In the genomic region with DNA sequence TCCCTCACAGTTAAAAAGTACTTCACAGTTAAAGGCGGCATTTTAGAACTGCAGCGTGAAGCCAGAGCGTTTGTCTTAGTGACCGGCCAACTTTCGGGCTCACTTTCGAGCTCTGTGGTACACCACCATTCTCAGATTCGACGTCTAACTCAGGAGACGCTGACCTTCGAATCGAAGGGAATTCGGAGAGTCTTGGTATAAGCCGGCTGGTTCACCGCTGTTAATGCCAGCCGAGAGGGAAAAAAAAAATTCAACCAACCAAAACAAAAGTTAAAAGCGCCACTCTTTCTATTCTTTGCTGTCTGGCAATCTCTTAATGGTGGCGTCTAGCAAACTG, we compare ENCODE assay signal across 8 cellular contexts. TPM values are rescaled to one million over a fixed set of nuclear protein-coding genes. Genes with fewer than 3 reads are reported as not detected.
DNase-seq lines count a peak whose midpoint lies in the region; ATAC-seq, FAIRE-seq and TF ChIP-seq lines count a peak whose summit lies in the region.

No MANE protein-coding gene starts in this region.

- H3K9me3 ChIP-seq in CD8-positive, alpha-beta T cell (ENCODE audit: low read length) = no peaks in the 10 kb centered on the region
- no peaks in the 10 kb centered on the region for H3K9me3 ChIP-seq in K562 (replicated peaks; ENCODE audit: control insufficient read depth, insufficient read depth, low read depth, low read length)
- no peaks in the 10 kb centered on the region for H3K9me3 ChIP-seq in liver (ENCODE audit: control insufficient read depth in 4 of 4, low read length in 3 of 4)
- no peaks in the 10 kb centered on the region for H3K9me3 ChIP-seq in upper lobe of left lung

- peaks cover 11% of the 10 kb centered on the region for H3K4me1 ChIP-seq in CD8-positive, alpha-beta T cell (ENCODE audit: insufficient read depth, low read length)
- H3K4me1 ChIP-seq in K562 (replicated peaks in 1 of 2; ENCODE audit: control insufficient read depth in 2 of 2, insufficient read depth in 2 of 2, low read length in 2 of 2) = peaks cover 11 to 21% of the 10 kb centered on the region in 2 experiments; a peak in 4 of 5 replicates
- peaks cover 0 to 14% (median 7%) of the 10 kb centered on the region in 4 donors for H3K4me1 ChIP-seq in liver (ENCODE audit: control insufficient read depth in 4 of 4, insufficient read depth in 4 of 4, low read length in 3 of 4)
- H3K4me1 ChIP-seq in upper lobe of left lung = peaks cover 15 to 47% (median 30%) of the 10 kb centered on the region in 4 donors

- POLR2A ChIA-PET in CD8-positive, alpha-beta T cell (lab: Charles Lee) = interaction anchor here (1.0 to 2.3 kb wide), 4 partner anchors 25 to 578 kb away, joined by 4 to 10 read pairs (median 9); a partner anchor contains a TSS
- POLR2A ChIA-PET in K562 (lab: Yijun Ruan, JAX) = interaction anchor here (1.2 kb wide), 1 partner anchor 24 kb away, joined by 4 read pairs; no protein-coding TSS in a partner anchor

- peak; percentile 7 for ATAC-seq in CD8-positive, alpha-beta T cell
- ATAC-seq in GM19397 (IDR thresholded peaks at IDR 0.05; ENCODE audit: unreplicated experiment) = peak; percentile 28
- peak; percentile 45 for ATAC-seq in HG03432 (IDR thresholded peaks at IDR 0.05; ENCODE audit: unreplicated experiment)
- ATAC-seq in K562 = peak; percentile 2; the same call in 2 of the 3 replicates
- ATAC-seq in upper lobe of left lung (ENCODE audit: low FRiP score in 2 of 2) = peak in 1 of 2 donors; percentile 20

- no peaks in the 10 kb centered on the region for H4K20me1 ChIP-seq in K562 (replicated peaks; ENCODE audit: control insufficient read depth, insufficient read depth, low read length)

- FAIRE-seq in K562 (lab: Jason Lieb, UNC) = no peak

- H2AFZ ChIP-seq in K562 (ENCODE audit: low read depth, low read length) = peak overlapping the region; percentile 93

- no peaks in the 10 kb centered on the region for H3K79me2 ChIP-seq in K562 (ENCODE audit: control insufficient read depth, insufficient read depth, low read length)

- H3K4me1 Mint-ChIP-seq in CD8-positive, alpha-beta T cell (ENCODE audit: low read depth) = peaks cover 27% of the 10 kb centered on the region

- H3K27ac ChIP-seq in CD8-positive, alpha-beta T cell (ENCODE audit: low read depth, low read length) = peak overlapping the region; percentile 26
- H3K27ac ChIP-seq in K562 (ENCODE audit: extremely low read depth, low read depth, low read length) (peak overlapping the region; percentile 68), liver (ENCODE audit: low read depth in 1 of 2, low read length in 2 of 2) (peak overlapping the region; percentile 91 to 92), upper lobe of left lung (peak overlapping the region; percentile 89 to 95 (median 94))

- 0% methylated on average over 17 of the region's 17 CpGs for WGBS in K562 (ENCODE audit: insufficient coverage, low coverage, missing lambda C conversion rate)
- WGBS in liver = under 1% methylated on average over 17 of the region's 17 CpGs
- 2% methylated on average over 17 of the region's 17 CpGs for WGBS in upper lobe of left lung, 2 donors

- H3K9me3 Mint-ChIP-seq in CD8-positive, alpha-beta T cell = no peaks in the 10 kb centered on the region

- no peak for TF ChIP-seq CTCF in CD8-positive, alpha-beta T cell (IDR thresholded peaks at IDR 0.05)
- TF ChIP-seq CTCF in K562 (IDR thresholded peaks at IDR 0.05 in 2 of 3, conservative IDR thresholded peaks at IDR 0.05 in 1 of 3; ENCODE audit: insufficient read depth in 2 of 3, low read depth in 1 of 3, low read length in 3 of 3) (no peak), liver (IDR thresholded peaks at IDR 0.05; ENCODE audit: low read depth, low read length, missing input control) (no peak), upper lobe of left lung (IDR thresholded peaks at IDR 0.05) (no peak)

- TF ChIP-seq POLR2A in K562 (conservative IDR thresholded peaks at IDR 0.05) = no peak
- TF ChIP-seq POLR2A in upper lobe of left lung (IDR thresholded peaks at IDR 0.05) = no peak

- peak overlapping the region; percentile 79 to 92 for H3K9ac ChIP-seq in K562 (ENCODE audit: insufficient read depth in 1 of 2, low read depth in 2 of 2, low read length in 2 of 2)
- H3K9ac ChIP-seq in liver (ENCODE audit: low read depth in 1 of 2, low read length in 2 of 2) = peak overlapping the region; percentile 79 to 83

- no peaks in the 10 kb centered on the region for H3K27me3 ChIP-seq in CD8-positive, alpha-beta T cell (ENCODE audit: insufficient read depth, low read length)
- no peaks in the 10 kb centered on the region for H3K27me3 ChIP-seq in K562 (ENCODE audit: control insufficient read depth in 2 of 2, insufficient read depth in 2 of 2, low read length in 2 of 2)
- no peaks in the 10 kb centered on the region for H3K27me3 ChIP-seq in liver (ENCODE audit: control insufficient read depth in 4 of 4, insufficient read depth in 4 of 4, low read length in 3 of 4)
- H3K27me3 ChIP-seq in upper lobe of left lung = no peaks in the 10 kb centered on the region

- intact Hi-C loops in CD8-positive, alpha-beta T cell (cut with DNase I, micrococcal nuclease) = loop anchor here (1.0 to 10.0 kb wide), 4 partner anchors 70 to 580 kb away; a partner anchor contains a TSS
- intact Hi-C loops in K562 (cut with micrococcal nuclease) = loop anchor here (2.0 kb wide), 1 partner anchor 38 kb away; no protein-coding TSS in a partner anchor

- peak in 1 of 7 experiments; percentile 5 for DNase-seq in CD8-positive, alpha-beta T cell
- DNase-seq in K562 (ENCODE audit: extremely low read depth in 1 of 4, low spot score in 3 of 4) = no peak
- no peak for DNase-seq in upper lobe of left lung
- no peak for DNase-seq in hippocampal formation (lab: John Stamatoyannopoulos, UW)
- DNase-seq in GM03348 (ENCODE audit: low spot score) = no peak

- H3K9me1 ChIP-seq in K562 (ENCODE audit: control insufficient read depth, insufficient read depth, low read length) = no peaks in the 10 kb centered on the region

- peak overlapping the region; percentile 83 for H3K4me2 ChIP-seq in K562 (ENCODE audit: insufficient read depth, low read length)

- BruUV-seq in K562 (replicated peaks; lab: Mats Ljungman, UMichigan) = no TSS peak

- in situ Hi-C loops in K562 (cut with MboI) = no loop called here

- TF ChIP-seq EP300 in K562 (IDR thresholded peaks at IDR 0.05; ENCODE audit: low read length) (no peak), upper lobe of left lung (IDR thresholded peaks at IDR 0.05) (no peak)

- H3K27ac Mint-ChIP-seq in CD8-positive, alpha-beta T cell = peak overlapping the region; percentile 78

- CTCF ChIA-PET in CD8-positive, alpha-beta T cell (lab: Charles Lee) = interaction anchor here (1.5 to 1.6 kb wide), 2 partner anchors 71 to 141 kb away, joined by 4 to 5 read pairs; a partner anchor contains a TSS
- CTCF ChIA-PET in K562 (lab: Yijun Ruan, JAX; ENCODE audit: low intra/inter-chr PET ratio) = no interaction called here

- H3K4me3 ChIP-seq in CD8-positive, alpha-beta T cell (ENCODE audit: low read depth, low read length) = peak overlapping the region; percentile 62
- peak overlapping the region; percentile 61 for H3K4me3 ChIP-seq in K562
- H3K4me3 ChIP-seq in liver (ENCODE audit: low read depth in 1 of 3, low read length in 3 of 3) = peak overlapping the region; percentile 62 to 99 (median 74)
- peak overlapping the region; percentile 30 to 98 (median 96) for H3K4me3 ChIP-seq in upper lobe of left lung

- TF ChIP-seq RAD21 in K562 (CRISPR knock-in tag; conservative IDR thresholded peaks at IDR 0.05 in 1 of 2, IDR thresholded peaks at IDR 0.05 in 1 of 2) = no peak
- TF ChIP-seq RAD21 in liver (IDR thresholded peaks at IDR 0.05) = no peak

- no peaks in the 10 kb centered on the region for H3K36me3 ChIP-seq in CD8-positive, alpha-beta T cell (ENCODE audit: insufficient read depth, low read length)
- H3K36me3 ChIP-seq in K562 (ENCODE audit: control insufficient read depth, insufficient read depth, low read length) = no peaks in the 10 kb centered on the region
- no peaks in the 10 kb centered on the region for H3K36me3 ChIP-seq in liver (ENCODE audit: control insufficient read depth in 4 of 4, insufficient read depth in 3 of 4, low read depth in 1 of 4, low read length in 3 of 4)
- no peaks in the 10 kb centered on the region for H3K36me3 ChIP-seq in upper lobe of left lung

- peaks cover 12% of the 10 kb centered on the region for H3K27me3 Mint-ChIP-seq in CD8-positive, alpha-beta T cell (ENCODE audit: low read depth)

- peak overlapping the region; percentile 90 for H3K4me3 Mint-ChIP-seq in CD8-positive, alpha-beta T cell

- no peaks in the 10 kb centered on the region for H3K36me3 Mint-ChIP-seq in CD8-positive, alpha-beta T cell

TF ChIP-seq in K562, 482 proteins besides CTCF, POLR2A, EP300 and RAD21 (continues in another document):
- no peak; a peak in 1 of 4 replicates for TF ChIP-seq HDAC1 (IDR thresholded peaks at IDR 0.05)
- no peak for TF ChIP-seq CHD2 (IDR thresholded peaks at IDR 0.05; ENCODE audit: low read depth, low read length)
- TF ChIP-seq PHB2 (IDR thresholded peaks at IDR 0.05; ENCODE audit: low read depth) = no peak

TF ChIP-seq in liver, 16 proteins besides CTCF, POLR2A, EP300 and RAD21:
- peak in 1 of 2 donors; percentile 5 for TF ChIP-seq RXRA (IDR thresholded peaks at IDR 0.05)
- peak; percentile 64 for TF ChIP-seq YY1 (IDR thresholded peaks at IDR 0.05)
- TF ChIP-seq EGR1 (IDR thresholded peaks at IDR 0.05; ENCODE audit: low read depth in 2 of 2) = no peak
TF ChIP-seq in liver: peak in this region for 2.

RNA-seq across cellular contexts. Expression of a gene that starts 0.5 kb away (rescaled TPM):
- under 1 TPM; 0.33 to 0.87 TPM for total RNA-seq in CD8-positive, alpha-beta T cell
- total RNA-seq in K562 (2011; cell fraction: chromatin; rRNA removed; ENCODE audit: low replicate concordance) = 2.5 and 4.8 TPM in 2 replicates
- total RNA-seq in K562 (2011; cell fraction: nucleolus; rRNA removed) = 1.1 and 1.7 TPM in 2 replicates
- total RNA-seq in K562 (2011; cell fraction: nucleoplasm; rRNA removed) = 2.3 and 3.9 TPM in 2 replicates
- 4.9 and 6.8 TPM in 2 replicates for total RNA-seq in K562 (2014; rRNA removed)
- total RNA-seq in K562 (2014; rRNA removed; fragmentation: Illumina TruSeq; extraction: Trizol) = 8.6 and 9.2 TPM in 2 replicates
- 8.9 and 10.1 TPM in 2 replicates for total RNA-seq in K562 (2015; rRNA removed; fragmentation: Illumina TruSeq; extraction: Trizol)
- 5.8 and 6.4 TPM in 2 replicates for total RNA-seq in K562 (2021)
- polyA plus RNA-seq in K562 (2011; rRNA removed) = 4.3 and 5.3 TPM in 2 replicates
- 2.7 and 4.1 TPM in 2 replicates for polyA plus RNA-seq in K562 (2011; cell fraction: cytosol; rRNA removed)
- polyA plus RNA-seq in K562 (2011; cell fraction: nucleus; rRNA removed) = 3.3 and 4.3 TPM in 2 replicates
- polyA plus RNA-seq in K562 (2012) = 8.9 and 13.9 TPM in 2 replicates
- polyA plus RNA-seq in K562 (2014; fragmentation: Illumina TruSeq; extraction: Trizol) = 9.7 and 9.9 TPM in 2 replicates
- polyA plus RNA-seq in K562 (2014; fragmentation: Nextera tagmentation; extraction: Ambion mirVana) = 1 to 10 TPM; 7.9 to 8.6 TPM
- 7.3 and 10.0 TPM in 2 replicates for polyA plus RNA-seq in K562 (2014; rRNA removed)
- polyA minus RNA-seq in K562 (2011; rRNA and poly(A)+ RNA removed) = 3.8 and 5.8 TPM in 2 replicates
- polyA minus RNA-seq in K562 (2011; cell fraction: cytosol; rRNA and poly(A)+ RNA removed) = 0.86 and 1.5 TPM in 2 replicates
- 0.94 and 2.1 TPM in 2 replicates for polyA minus RNA-seq in K562 (2011; cell fraction: nucleus; rRNA and poly(A)+ RNA removed)
- 10 to 100 TPM in 1 of 2 donors, 1 to 10 TPM in 1; 8.8 to 10.1 TPM for total RNA-seq in liver
- polyA plus RNA-seq in liver = 1 to 10 TPM; 6.3 to 9.3 TPM
- 10 to 100 TPM; 24.2 to 61.8 (median 35.6) TPM for total RNA-seq in upper lobe of left lung

Comparison
In these comparisons a context has a peak if more than half of its experiments do, and no peak if none do; other contexts are left out.
1. H3K27ac ChIP-seq: peak in every context shown above with its lines; median percentile 94 in upper lobe of left lung; 92 in liver; 68 in K562; 26 in CD8-positive, alpha-beta T cell.